Comparison of ENCODE assay signal across 1 cellular context in genomic region chr9:96305171-96305570, GRCh38.
TF ChIP-seq lines count a peak whose summit lies in the region.

No MANE protein-coding gene starts in this region.

TF ChIP-seq in IMR-90, 13 proteins besides CTCF, POLR2A, EP300 and RAD21 (continued from another document):
- TF ChIP-seq ELK1 (IDR thresholded peaks at IDR 0.05; ENCODE audit: borderline replicate concordance, low read depth, low read length) (no peak), BHLHE40 (IDR thresholded peaks at IDR 0.05; ENCODE audit: low read depth, low read length) (no peak), MAZ (IDR thresholded peaks at IDR 0.05; ENCODE audit: borderline replicate concordance, low read depth, low read length) (no peak), SMC3 (IDR thresholded peaks at IDR 0.05; ENCODE audit: low read depth, low read length) (no peak), CEBPB (IDR thresholded peaks at IDR 0.05; ENCODE audit: low read depth, low read length) (no peak)
